ENCODE assay signal across 8 cellular contexts in the genomic region with DNA sequence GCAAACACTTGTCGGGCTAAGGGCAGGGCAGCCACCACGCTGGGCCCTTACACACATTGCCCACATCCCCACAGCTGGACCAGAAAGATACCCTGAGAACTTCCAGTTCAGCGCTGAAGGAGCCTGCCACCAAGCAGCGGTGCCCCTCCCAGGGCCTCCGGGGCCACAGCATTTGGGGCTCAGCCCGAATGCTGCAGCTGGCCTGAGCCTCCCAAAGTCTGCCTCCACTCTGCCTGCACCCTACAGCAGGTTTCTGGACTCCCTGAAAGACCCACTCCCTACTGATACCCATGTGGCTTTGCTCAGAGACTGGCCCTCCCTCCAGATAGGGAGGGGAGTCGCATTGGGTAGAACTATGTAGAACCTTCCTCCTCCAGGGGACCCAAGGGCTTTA. TPM values are rescaled to one million over a fixed set of nuclear protein-coding genes. Genes with fewer than 3 reads are reported as not detected.
A peak's percentile ranks its signal among the peaks of the same experiment; 100 is the strongest.
DNase-seq lines count a peak whose midpoint lies in the region; ATAC-seq, FAIRE-seq and TF ChIP-seq lines count a peak whose summit lies in the region.

No MANE protein-coding gene starts in this region.

- DNase-seq in A673 (ENCODE audit: low spot score), result no peak
- no peak for DNase-seq in GM23338 (ENCODE audit: low spot score)
- DNase-seq in mesothelial cell of epicardium (ENCODE audit: low spot score in 2 of 2, unreplicated experiment in 2 of 2), result no peak
- no peak for DNase-seq in small intestine
- no peak for DNase-seq in frontal cortex (ENCODE audit: low spot score in 2 of 2)

- H3K27ac Mint-ChIP-seq in GM23338, result no peak overlapping the region
- peak overlapping the region; percentile 97 for H3K27ac Mint-ChIP-seq in activated naive CD4-positive, alpha-beta T cell treated with anti-CD3 and anti-CD28 coated beads, Interleukin-2, amount 50 U/mL, for 24 hours
- peak overlapping the region; percentile 95 for H3K27ac Mint-ChIP-seq in mesothelial cell of epicardium

- no peaks in the 10 kb centered on the region for H3K9me3 Mint-ChIP-seq in GM23338
- no peaks in the 10 kb centered on the region for H3K9me3 Mint-ChIP-seq in activated naive CD4-positive, alpha-beta T cell treated with anti-CD3 and anti-CD28 coated beads, Interleukin-2, amount 50 U/mL, for 24 hours
- H3K9me3 Mint-ChIP-seq in mesothelial cell of epicardium, result no peaks in the 10 kb centered on the region

- H3K9me2 ChIP-seq in GM23338 (ENCODE audit: insufficient read depth), result no peaks in the 10 kb centered on the region

- intact Hi-C loops in A673 (cut with micrococcal nuclease; ENCODE audit: unreplicated experiment), result no loop called here

- BruUV-seq in A673 (replicated peaks; lab: Mats Ljungman, UMichigan), result no TSS peak

- H4K20me1 ChIP-seq in GM23338 (replicated peaks; ENCODE audit: insufficient read depth), result no peaks in the 10 kb centered on the region; the same call in 1 of the 2 replicates

- no peaks in the 10 kb centered on the region for H3K27me3 ChIP-seq in A673 (replicated peaks; ENCODE audit: insufficient read depth, low read depth, low read length, poor library complexity)
- H3K27me3 ChIP-seq in GM23338 (ENCODE audit: insufficient read depth), result no peaks in the 10 kb centered on the region
- H3K27me3 ChIP-seq in small intestine (ENCODE audit: control insufficient read depth in 2 of 2, insufficient read depth in 2 of 2, low read length in 2 of 2), result no peaks in the 10 kb centered on the region

- TF ChIP-seq CTCF in A673 (conservative IDR thresholded peaks at IDR 0.05; ENCODE audit: low read depth, low read length) (no peak), GM23338 (conservative IDR thresholded peaks at IDR 0.05; ENCODE audit: low read depth in 2 of 2) (no peak), mesothelial cell of epicardium (IDR thresholded peaks at IDR 0.05; ENCODE audit: unreplicated experiment) (no peak)

- H3K36me3 Mint-ChIP-seq in GM23338 (ENCODE audit: low read depth), result peaks cover 3% of the 10 kb centered on the region; the same call in 2 of the 3 replicates
- H3K36me3 Mint-ChIP-seq in activated naive CD4-positive, alpha-beta T cell treated with anti-CD3 and anti-CD28 coated beads, Interleukin-2, amount 50 U/mL, for 24 hours, result peaks cover 2% of the 10 kb centered on the region
- H3K36me3 Mint-ChIP-seq in mesothelial cell of epicardium, result no peaks in the 10 kb centered on the region

- peaks cover 20% of the 10 kb centered on the region for H3K4me1 Mint-ChIP-seq in GM23338
- peaks cover 24% of the 10 kb centered on the region for H3K4me1 Mint-ChIP-seq in activated naive CD4-positive, alpha-beta T cell treated with anti-CD3 and anti-CD28 coated beads, Interleukin-2, amount 50 U/mL, for 24 hours
- peaks cover 19% of the 10 kb centered on the region for H3K4me1 Mint-ChIP-seq in mesothelial cell of epicardium

- peak overlapping the region; percentile 87 for H3K4me3 Mint-ChIP-seq in GM23338
- H3K4me3 Mint-ChIP-seq in activated naive CD4-positive, alpha-beta T cell treated with anti-CD3 and anti-CD28 coated beads, Interleukin-2, amount 50 U/mL, for 24 hours, result peak overlapping the region; percentile 96
- peak overlapping the region; percentile 88 for H3K4me3 Mint-ChIP-seq in mesothelial cell of epicardium

- peak overlapping the region; percentile 96 for H3K4me2 ChIP-seq in GM23338

- H3K4me3 ChIP-seq in A673 (ENCODE audit: low read depth, low read length, poor library complexity, severe bottlenecking), result peak overlapping the region; percentile 86
- peak overlapping the region; percentile 84; the same call in 1 of the 2 replicates for H3K4me3 ChIP-seq in GM23338
- H3K4me3 ChIP-seq in small intestine (ENCODE audit: low read depth in 1 of 2, low read length in 2 of 2), result no peak overlapping the region

- WGBS in small intestine, 3 donors, result 83 to 84% (median 83%) methylated on average over 7 of the region's 7 CpGs

- FAIRE-seq in small intestine (lab: Jason Lieb, UNC) (no peak), frontal cortex (lab: Jason Lieb, UNC) (no peak)

- peaks cover 21% of the 10 kb centered on the region; the same call in 1 of the 2 replicates for H3F3A ChIP-seq in GM23338 (replicated peaks; ENCODE audit: low read depth)

- H3K36me3 ChIP-seq in A673 (ENCODE audit: insufficient read depth, low read length, poor library complexity, severe bottlenecking) (no peaks in the 10 kb centered on the region), GM23338 (ENCODE audit: insufficient read depth) (no peaks in the 10 kb centered on the region), small intestine (ENCODE audit: control insufficient read depth in 2 of 2, insufficient read depth in 2 of 2, low read length in 2 of 2) (no peaks in the 10 kb centered on the region)

- peaks cover 9% of the 10 kb centered on the region for H3K27me3 Mint-ChIP-seq in GM23338 (ENCODE audit: insufficient read depth, low read depth, poor library complexity)
- no peaks in the 10 kb centered on the region for H3K27me3 Mint-ChIP-seq in activated naive CD4-positive, alpha-beta T cell treated with anti-CD3 and anti-CD28 coated beads, Interleukin-2, amount 50 U/mL, for 24 hours
- no peaks in the 10 kb centered on the region for H3K27me3 Mint-ChIP-seq in mesothelial cell of epicardium (ENCODE audit: low read depth)

- H3K27ac ChIP-seq in A673 (ENCODE audit: low read depth, low read length, poor library complexity, severe bottlenecking) (peak overlapping the region; percentile 51), GM23338 (ENCODE audit: low read depth) (no peak overlapping the region), small intestine (ENCODE audit: low read depth in 1 of 2, low read length in 1 of 2) (peak overlapping the region in 1 of 2 donors; percentile 88)

- POLR2A ChIA-PET in A673 (lab: Charles Lee; ENCODE audit: low non-redundant PET), result no interaction called here

- peaks cover 9% of the 10 kb centered on the region for H3K79me2 ChIP-seq in GM23338 (replicated peaks; ENCODE audit: insufficient read depth)

- no peaks in the 10 kb centered on the region for H3K9me3 ChIP-seq in A673 (ENCODE audit: low read depth, low read length, poor library complexity, severe bottlenecking)
- no peaks in the 10 kb centered on the region for H3K9me3 ChIP-seq in small intestine (ENCODE audit: control insufficient read depth, low read depth)

- no peak overlapping the region for H2AFZ ChIP-seq in GM23338

- H3K4me1 ChIP-seq in A673 (ENCODE audit: insufficient read depth, low read length, poor library complexity, severe bottlenecking) (peaks cover 9% of the 10 kb centered on the region), GM23338 (ENCODE audit: insufficient read depth) (peaks cover 11% of the 10 kb centered on the region), small intestine (ENCODE audit: control insufficient read depth in 2 of 2, insufficient read depth in 1 of 2, low read depth in 1 of 2, low read length in 1 of 2) (peaks cover 0 to 4% of the 10 kb centered on the region in 2 donors)

- ATAC-seq in GM23338 (no peak), GM18502 (IDR thresholded peaks at IDR 0.05; ENCODE audit: poor library complexity, unreplicated experiment) (no peak), HG03135 (IDR thresholded peaks at IDR 0.05; ENCODE audit: unreplicated experiment) (no peak)

- CTCF ChIA-PET in A673 (lab: Charles Lee), result no interaction called here

TF ChIP-seq in GM23338, 12 proteins besides CTCF, POLR2A, EP300 and RAD21 (continues in another document):
- no peak for TF ChIP-seq EZH2phosphoT487 (IDR thresholded peaks at IDR 0.05; ENCODE audit: unreplicated experiment)

RNA-seq across cellular contexts. Expression of a gene that starts 1.5 kb away (rescaled TPM):
- total RNA-seq in A673 (2021), result 126 and 130 TPM in 2 replicates
- 85.2 and 110 TPM in 2 replicates for total RNA-seq in GM23338 (2014; rRNA removed; shearing (Covaris generic))
- 99.5 and 101 TPM in 2 replicates for polyA plus RNA-seq in GM23338 (2016; fragmentation: Nextera tagmentation; extraction: Ambion mirVana)
- total RNA-seq in mesothelial cell of epicardium, result 96.2 to 104 TPM (median 103 TPM) in 3 replicates
- 10 to 100 TPM; 19.5 to 87.6 (median 45.9) TPM for polyA plus RNA-seq in small intestine
- total RNA-seq in frontal cortex, result 86.4 TPM

RNA-seq across cellular contexts. Expression of a gene that starts 3.3 kb away (rescaled TPM):
- total RNA-seq in A673 (2021), result not detected in 2 replicates
- total RNA-seq in GM23338 (2014; rRNA removed; shearing (Covaris generic)), result not detected in 2 replicates
- polyA plus RNA-seq in GM23338 (2016; fragmentation: Nextera tagmentation; extraction: Ambion mirVana), result 0.40 and 0.65 TPM in 2 replicates
- 0.35 TPM in 1 of 3 replicates, not detected in the others for total RNA-seq in mesothelial cell of epicardium
- 1 to 10 TPM in 1 of 3 donors, under 1 TPM in 1, not detected in 1; 0.49 to 2.5 TPM for polyA plus RNA-seq in small intestine
- not detected for total RNA-seq in frontal cortex

RNA-seq across cellular contexts. Expression of a gene that starts 27.6 kb away (rescaled TPM):
- total RNA-seq in A673 (2021), result not detected in 2 replicates
- 0.17 and 0.31 TPM in 2 replicates for total RNA-seq in GM23338 (2014; rRNA removed; shearing (Covaris generic))
- polyA plus RNA-seq in GM23338 (2016; fragmentation: Nextera tagmentation; extraction: Ambion mirVana), result 0.23 and 0.92 TPM in 2 replicates
- total RNA-seq in mesothelial cell of epicardium, result 0.18 to 0.74 TPM (median 0.66 TPM) in 3 replicates
- polyA plus RNA-seq in small intestine, result 1 to 10 TPM; 1.2 to 2.2 (median 2.2) TPM
- not detected for total RNA-seq in frontal cortex

RNA-seq across cellular contexts. Expression of a gene that starts 28.8 kb away (rescaled TPM):
- total RNA-seq in A673 (2021), result 491 and 503 TPM in 2 replicates
- total RNA-seq in GM23338 (2014; rRNA removed; shearing (Covaris generic)), result 418 and 620 TPM in 2 replicates
- 206 and 209 TPM in 2 replicates for polyA plus RNA-seq in GM23338 (2016; fragmentation: Nextera tagmentation; extraction: Ambion mirVana)
- total RNA-seq in mesothelial cell of epicardium, result 405 to 433 TPM (median 421 TPM) in 3 replicates
- polyA plus RNA-seq in small intestine, result 1,000 to 10,000 TPM; 1,002 to 1,191 (median 1,009) TPM
- 66.0 TPM for total RNA-seq in frontal cortex

RNA-seq across cellular contexts. Expression of a gene that starts 39.6 kb away (rescaled TPM):
- 568 and 667 TPM in 2 replicates for total RNA-seq in A673 (2021)
- total RNA-seq in GM23338 (2014; rRNA removed; shearing (Covaris generic)), result 80.1 and 125 TPM in 2 replicates
- 140 and 152 TPM in 2 replicates for polyA plus RNA-seq in GM23338 (2016; fragmentation: Nextera tagmentation; extraction: Ambion mirVana)
- total RNA-seq in mesothelial cell of epicardium, result 258 to 275 TPM (median 268 TPM) in 3 replicates
- polyA plus RNA-seq in small intestine, result 100 to 1,000 TPM; 310 to 411 (median 372) TPM
- total RNA-seq in frontal cortex, result 22.4 TPM

Comparison
In these comparisons a context has a peak if more than half of its experiments do, and no peak if none do; other contexts are left out.
1. H3K4me3 ChIP-seq: peak in A673 (single experiment) and GM23338 (single experiment); none in small intestine (0 of 2).
2. Peak in every context shown above with its lines, with median percentiles within 50 percentile points of each other: H3K4me3 Mint-ChIP-seq.